Comparison of ENCODE assay signal across 8 cellular contexts in the genomic region with DNA sequence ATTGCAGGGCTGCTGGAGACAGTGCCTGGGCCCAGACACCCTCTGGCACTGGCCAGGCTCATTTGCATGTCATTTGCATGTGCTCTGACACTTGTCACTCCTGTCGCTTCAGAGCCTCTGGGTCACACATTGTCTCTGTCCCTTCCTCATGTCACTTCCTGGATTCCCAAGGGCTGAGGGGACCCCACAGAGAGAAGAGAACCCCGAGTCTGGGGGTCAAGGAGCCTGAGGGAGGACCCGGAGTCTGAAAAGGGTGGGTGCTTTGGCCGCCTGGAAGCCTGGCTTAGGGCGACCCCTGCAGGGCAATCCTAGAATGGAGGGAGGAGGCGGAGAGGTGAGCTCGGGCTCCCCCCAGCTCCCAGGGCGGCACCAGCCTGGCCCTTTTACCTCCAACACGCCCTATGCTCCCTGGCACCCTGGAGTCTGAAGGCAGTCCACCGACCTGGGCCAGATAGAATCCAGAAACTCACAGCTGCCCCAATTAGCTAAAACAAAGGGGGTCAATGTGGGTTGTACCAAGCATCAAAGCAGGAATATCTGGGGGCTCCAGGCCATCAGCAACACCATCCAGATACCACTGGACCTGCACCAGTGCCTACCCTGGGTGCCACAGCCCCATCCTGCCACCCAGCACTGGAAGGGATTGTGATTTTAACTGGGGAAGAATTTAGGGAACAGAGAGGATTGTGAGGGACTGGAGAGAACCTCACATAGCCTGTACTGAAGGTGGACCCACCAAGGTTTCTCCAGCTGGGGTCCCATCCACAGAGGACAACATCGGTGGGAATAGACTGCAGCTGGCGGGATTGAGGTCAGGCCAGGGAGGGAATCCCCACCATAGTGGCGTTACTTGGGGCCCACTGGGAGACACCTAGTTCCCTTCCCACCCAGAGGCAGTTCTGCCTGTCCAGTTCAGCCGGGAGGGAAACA.
DNase-seq lines count a peak whose midpoint lies in the region; TF ChIP-seq lines count a peak whose summit lies in the region.

No MANE protein-coding gene starts in this region.

- no peak overlapping the region for H3K4me3 ChIP-seq in brain microvascular endothelial cell (ENCODE audit: low read depth, low read length)

- DNase-seq in GM19238 (ENCODE audit: insufficient read length, low spot score): peak; percentile 67
- DNase-seq in HuH-7.5 (ENCODE audit: low spot score): peak; percentile 88
- peak; percentile 73 for DNase-seq in UCSD-AML1 (lab: John Stamatoyannopoulos, UW; ENCODE audit: unreplicated experiment)
- peak; percentile 34 for DNase-seq in brain microvascular endothelial cell
- peak; percentile 63 for DNase-seq in left kidney (ENCODE audit: low read depth, low spot score)
- DNase-seq in stimulated activated CD4-positive, alpha-beta T cell treated with anti-CD3 and anti-CD28 coated beads, TNF-alpha, amount 100 ng/mL, for 24 hours (ENCODE audit: low read depth in 3 of 3): peak; percentile 51 to 77 (median 52)
- DNase-seq in SKM-1 treated with dmso at 0.1 percent for 144 hours (lab: John Stamatoyannopoulos, UW; ENCODE audit: unreplicated experiment): no peak

- no peaks in the 10 kb centered on the region for H3K27me3 ChIP-seq in brain microvascular endothelial cell (replicated peaks)

- TF ChIP-seq CTCF in C4-2B (conservative IDR thresholded peaks at IDR 0.05) (peak; percentile 96), brain microvascular endothelial cell (IDR thresholded peaks at IDR 0.05; ENCODE audit: low read depth, low read length, missing control alignments) (peak; percentile 89)

- H3K36me3 ChIP-seq in brain microvascular endothelial cell (replicated peaks): no peaks in the 10 kb centered on the region

- H3K27ac ChIP-seq in C4-2B: no peak overlapping the region
- H3K27ac ChIP-seq in brain microvascular endothelial cell: peak overlapping the region; percentile 46

- in situ Hi-C loops in brain microvascular endothelial cell (cut with HindIII; ENCODE audit: low pct_ligation_motif_present, low sequenced_read_pairs): loop anchor here (25.0 kb wide), 2 partner anchors 233 to 483 kb away; a partner anchor contains a TSS
